18 cellular contexts compared by ENCODE assay signal in the genomic region with DNA sequence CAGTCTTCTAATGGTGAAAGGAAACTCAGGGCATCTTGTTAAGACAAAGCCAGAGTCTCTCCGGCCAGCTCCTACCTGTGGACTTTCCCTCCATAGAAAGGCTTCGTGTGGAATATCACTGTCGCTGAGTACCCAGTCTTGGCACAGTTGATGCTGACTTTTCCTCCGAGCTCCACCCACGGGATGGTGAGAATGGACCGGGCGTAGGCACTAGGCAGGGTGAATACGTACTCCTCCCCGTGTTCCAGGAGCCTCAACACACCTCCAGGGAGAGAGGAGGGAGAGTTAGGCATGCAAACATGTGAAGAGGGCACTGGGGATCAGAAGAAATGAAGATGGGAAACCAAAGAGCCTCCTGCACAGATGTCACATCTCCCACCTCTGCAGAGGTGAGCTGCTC.
"Had no signal": no experiment of that assay in that cellular context is flagged by ENCODE, and none has a peak within 500 bp of the region (broad histone marks: within the 10 kb centered on the region; RNA-seq: fewer than 3 reads in every experiment).

No MANE protein-coding gene starts in this region.

- ATAC-seq: naive thymus-derived CD8-positive, alpha-beta T cell; psoas muscle; stimulated activated naive CD8-positive, alpha-beta T cell treated with anti-CD3 and anti-CD28 coated beads, Interleukin-15, amount 100 ng/mL, for 72 hours had no signal

- H3K36me3 ChIP-seq: left lung, ovary, sigmoid colon, vagina had no signal

- H3K27me3 ChIP-seq: dorsolateral prefrontal cortex, left lung, ovary, sigmoid colon, suprapubic skin, vagina had no signal

- H3K27ac ChIP-seq: dorsolateral prefrontal cortex, left lung, ovary, psoas muscle, sigmoid colon, suprapubic skin, vagina had no signal

- H3K4me3 ChIP-seq: dorsolateral prefrontal cortex, left lung, ovary, psoas muscle, sigmoid colon, suprapubic skin, vagina had no signal

- H3K4me1 ChIP-seq: psoas muscle, sigmoid colon, suprapubic skin, vagina had no signal

- H3K36me3 Mint-ChIP-seq: mesothelial cell of epicardium had no signal

- H3K27ac Mint-ChIP-seq: mesothelial cell of epicardium; naive thymus-derived CD8-positive, alpha-beta T cell had no signal

- H3K4me1 Mint-ChIP-seq: naive thymus-derived CD8-positive, alpha-beta T cell; stimulated activated naive CD8-positive, alpha-beta T cell treated with anti-CD3 and anti-CD28 coated beads, Interleukin-15, amount 100 ng/mL, for 72 hours had no signal

- H3K9me3 ChIP-seq: left lung, ovary, psoas muscle, sigmoid colon, suprapubic skin, vagina had no signal

- DNase-seq: cortex of kidney; dorsolateral prefrontal cortex; effector CD4-positive, alpha-beta T cell; kidney; left lung; mesenchymal stem cell; naive thymus-derived CD8-positive, alpha-beta T cell; occipital lobe; ovary; psoas muscle; right cardiac atrium; sigmoid colon; stimulated activated CD4-positive, alpha-beta T cell treated with anti-CD3 and anti-CD28 coated beads, Interleukin-4, amount 100 ng/mL, for 4 hours; stimulated activated naive CD4-positive, alpha-beta T cell; stimulated activated naive CD8-positive, alpha-beta T cell treated with anti-CD3 and anti-CD28 coated beads, Interleukin-15, amount 100 ng/mL, for 72 hours had no signal

- H3K27me3 Mint-ChIP-seq: stimulated activated naive CD8-positive, alpha-beta T cell treated with anti-CD3 and anti-CD28 coated beads, Interleukin-15, amount 100 ng/mL, for 72 hours had no signal

- H3K4me3 Mint-ChIP-seq: mesothelial cell of epicardium; naive thymus-derived CD8-positive, alpha-beta T cell; stimulated activated naive CD8-positive, alpha-beta T cell treated with anti-CD3 and anti-CD28 coated beads, Interleukin-15, amount 100 ng/mL, for 72 hours had no signal
